ENCODE assay signal across 16 cellular contexts in genomic region chr5:616342-617039, GRCh38. TPM values are rescaled to one million over a fixed set of nuclear protein-coding genes. Genes with fewer than 3 reads are reported as not detected.
DNase-seq lines count a peak whose midpoint lies in the region; ATAC-seq, FAIRE-seq and TF ChIP-seq lines count a peak whose summit lies in the region.
"Had no signal": no experiment of that assay in that cellular context is flagged by ENCODE, and none has a peak within 500 bp of the region (broad histone marks: within the 10 kb centered on the region; RNA-seq: fewer than 3 reads in every experiment).

No MANE protein-coding gene starts in this region.

- peaks cover 8% of the 10 kb centered on the region for H3K9me3 Mint-ChIP-seq in activated naive CD8-positive, alpha-beta T cell treated with anti-CD3 and anti-CD28 coated beads for 36 hours
- H3K9me3 Mint-ChIP-seq in activated naive CD8-positive, alpha-beta T cell treated with anti-CD3 and anti-CD28 coated beads, Interleukin-2, amount 50 U/mL, for 24 hours = peaks cover 9% of the 10 kb centered on the region
- peaks cover 8% of the 10 kb centered on the region for H3K9me3 Mint-ChIP-seq in activated CD8-positive, alpha-beta T cell treated with anti-CD3 and anti-CD28 coated beads for 36 hours

- peak overlapping the region; percentile 6 for H3K4me3 Mint-ChIP-seq in activated naive CD8-positive, alpha-beta T cell treated with anti-CD3 and anti-CD28 coated beads for 36 hours
- no peak overlapping the region for H3K4me3 Mint-ChIP-seq in activated naive CD8-positive, alpha-beta T cell treated with anti-CD3 and anti-CD28 coated beads, Interleukin-2, amount 50 U/mL, for 24 hours
- H3K4me3 Mint-ChIP-seq in activated CD8-positive, alpha-beta T cell treated with anti-CD3 and anti-CD28 coated beads for 36 hours = no peak overlapping the region

- peaks cover 30% of the 10 kb centered on the region for H3K36me3 Mint-ChIP-seq in activated naive CD8-positive, alpha-beta T cell treated with anti-CD3 and anti-CD28 coated beads for 36 hours
- peaks cover 29% of the 10 kb centered on the region for H3K36me3 Mint-ChIP-seq in activated naive CD8-positive, alpha-beta T cell treated with anti-CD3 and anti-CD28 coated beads, Interleukin-2, amount 50 U/mL, for 24 hours (ENCODE audit: low read depth)
- H3K36me3 Mint-ChIP-seq in activated CD8-positive, alpha-beta T cell treated with anti-CD3 and anti-CD28 coated beads for 36 hours (ENCODE audit: low read depth) = peaks cover 44% of the 10 kb centered on the region

- TF ChIP-seq RAD21 in HepG2 (CRISPR knock-in tag; IDR thresholded peaks at IDR 0.05) = no peak

- TF ChIP-seq CTCF in activated CD8-positive, alpha-beta T cell treated with anti-CD3 and anti-CD28 coated beads for 36 hours (IDR thresholded peaks at IDR 0.05) = no peak
- peak; percentile 61 for TF ChIP-seq CTCF in HepG2 (CRISPR knock-in tag; IDR thresholded peaks at IDR 0.05)
- TF ChIP-seq CTCF in adrenal gland (IDR thresholded peaks at IDR 0.05) = no peak
- TF ChIP-seq CTCF in vagina (IDR thresholded peaks at IDR 0.05) = no peak

- H3K79me1 ChIP-seq in trophoblast cell (ENCODE audit: low read length) = peaks cover 6% of the 10 kb centered on the region

- H3K27me3 ChIP-seq in HepG2 (ENCODE audit: control insufficient read depth in 1 of 2, insufficient read depth in 2 of 2, low read length in 2 of 2) (no peaks in the 10 kb centered on the region), adrenal gland (no peaks in the 10 kb centered on the region), vagina (no peaks in the 10 kb centered on the region), trophoblast cell (ENCODE audit: insufficient read depth, low read length) (no peaks in the 10 kb centered on the region)
- H3K27me3 ChIP-seq: uterus had no signal

- no peaks in the 10 kb centered on the region for H4K20me1 ChIP-seq in HepG2 (ENCODE audit: insufficient read depth, low read length)

- CTCF ChIA-PET in activated CD8-positive, alpha-beta T cell treated with anti-CD3 and anti-CD28 coated beads for 36 hours (lab: Charles Lee) = no interaction called here
- CTCF ChIA-PET in HepG2 (lab: Yijun Ruan, JAX; ENCODE audit: low intra/inter-chr PET ratio, low total read pairs) = no interaction called here

- in situ Hi-C loops in HepG2 (cut with HindIII; ENCODE audit: extremely low pct_ligation_motif_present, low pct_unique_long_range_greater_than_20kb) = no loop called here

- FAIRE-seq in HepG2 (lab: Jason Lieb, UNC) = no peak
- FAIRE-seq: colon, islet of Langerhans had no signal

- H4K91ac ChIP-seq in trophoblast cell (ENCODE audit: low read depth, low read length) = no peak overlapping the region

- H3K27ac ChIP-seq in HepG2 (ENCODE audit: extremely low read length, insufficient read depth, low read length) (peak overlapping the region; percentile 23), caudate nucleus (ENCODE audit: low read depth, low read length) (no peak overlapping the region), adrenal gland (no peak overlapping the region), vagina (no peak overlapping the region), trophoblast cell (ENCODE audit: low read depth, low read length) (no peak overlapping the region)
- H3K27ac ChIP-seq: skin epidermis, uterus had no signal

- H3K4me3 ChIP-seq in HepG2 (replicated peaks in 1 of 3; ENCODE audit: insufficient read depth in 1 of 3, low read depth in 2 of 3, low read length in 3 of 3) (no peak overlapping the region), adrenal gland (no peak overlapping the region), vagina (no peak overlapping the region), trophoblast cell (ENCODE audit: low read depth, low read length) (no peak overlapping the region)
- H3K4me3 ChIP-seq: skin epidermis, uterus had no signal

- peaks cover 79% of the 10 kb centered on the region for H3K4me1 ChIP-seq in HepG2 (ENCODE audit: insufficient read depth, low read length)
- peaks cover 6% of the 10 kb centered on the region in 2 donors for H3K4me1 ChIP-seq in adrenal gland (replicated peaks in 1 of 2)
- H3K4me1 ChIP-seq in vagina = peaks cover 3% of the 10 kb centered on the region
- peaks cover 1 to 2% of the 10 kb centered on the region in 2 experiments for H3K4me1 ChIP-seq in trophoblast cell (ENCODE audit: control insufficient read depth in 1 of 2, insufficient read depth in 2 of 2, low read length in 2 of 2)
- H3K4me1 ChIP-seq: uterus had no signal

- no peaks in the 10 kb centered on the region for H3K27me3 Mint-ChIP-seq in activated naive CD8-positive, alpha-beta T cell treated with anti-CD3 and anti-CD28 coated beads for 36 hours
- no peaks in the 10 kb centered on the region for H3K27me3 Mint-ChIP-seq in activated naive CD8-positive, alpha-beta T cell treated with anti-CD3 and anti-CD28 coated beads, Interleukin-2, amount 50 U/mL, for 24 hours
- H3K27me3 Mint-ChIP-seq in activated CD8-positive, alpha-beta T cell treated with anti-CD3 and anti-CD28 coated beads for 36 hours = no peaks in the 10 kb centered on the region
- H3K27me3 Mint-ChIP-seq: IgD-negative memory B cell, naive B cell had no signal

- TF ChIP-seq POLR2A in HepG2 (IDR thresholded peaks at IDR 0.05; ENCODE audit: insufficient read depth in 1 of 2, low read depth in 2 of 2, low read length in 2 of 2) = no peak
- no peak for TF ChIP-seq POLR2A in adrenal gland (IDR thresholded peaks at IDR 0.05)
- TF ChIP-seq POLR2A in vagina (IDR thresholded peaks at IDR 0.05) = no peak

- intact Hi-C loops in activated CD8-positive, alpha-beta T cell treated with anti-CD3 and anti-CD28 coated beads for 36 hours (cut with micrococcal nuclease) = loop anchor here (10.0 kb wide), 1 partner anchor 162 kb away; no protein-coding TSS in a partner anchor
- intact Hi-C loops in HepG2 (cut with micrococcal nuclease; ENCODE audit: unreplicated experiment) (loop anchor here (10.0 kb wide), 1 partner anchor 82 kb away; no protein-coding TSS in a partner anchor), adrenal gland (cut with DNase I) (no loop called here), vagina (cut with DNase I) (no loop called here)

- 85% methylated on average over 12 of the region's 13 CpGs for WGBS in HepG2 (ENCODE audit: low lambda C conversion rate)
- 71 to 86% (median 85%) methylated on average over 13 of the region's 13 CpGs for WGBS in adrenal gland, 4 donors
- WGBS in trophoblast cell (ENCODE audit: extremely low coverage, insufficient coverage, insufficient read length) = 100% methylated on average over 1 of the region's 13 CpGs

- H3K36me3 ChIP-seq in HepG2 (replicated peaks in 1 of 2; ENCODE audit: control insufficient read depth in 1 of 2, insufficient read depth in 2 of 2, low read length in 2 of 2) (peaks cover 11 to 38% of the 10 kb centered on the region in 2 experiments; a peak in 4 of 5 replicates), adrenal gland (replicated peaks in 1 of 2) (peaks cover 0 to 15% of the 10 kb centered on the region in 2 donors), vagina (peaks cover 0 to 26% of the 10 kb centered on the region in 2 donors), trophoblast cell (ENCODE audit: control insufficient read depth in 1 of 2, insufficient read depth in 2 of 2, low read length in 2 of 2) (peaks cover 27 to 31% of the 10 kb centered on the region in 2 experiments)
- H3K36me3 ChIP-seq: uterus had no signal

- no peak overlapping the region for H2BK12ac ChIP-seq in trophoblast cell (ENCODE audit: low read length)

- peaks cover 51% of the 10 kb centered on the region for H3K79me2 ChIP-seq in HepG2 (ENCODE audit: insufficient read depth, low read length)
- peaks cover 5% of the 10 kb centered on the region for H3K79me2 ChIP-seq in trophoblast cell (ENCODE audit: control insufficient read depth, insufficient read depth, low read length, poor library complexity)

- H3K4me1 Mint-ChIP-seq in activated naive CD8-positive, alpha-beta T cell treated with anti-CD3 and anti-CD28 coated beads for 36 hours = peaks cover 27% of the 10 kb centered on the region
- H3K4me1 Mint-ChIP-seq in activated naive CD8-positive, alpha-beta T cell treated with anti-CD3 and anti-CD28 coated beads, Interleukin-2, amount 50 U/mL, for 24 hours = peaks cover 28% of the 10 kb centered on the region
- peaks cover 30% of the 10 kb centered on the region for H3K4me1 Mint-ChIP-seq in activated CD8-positive, alpha-beta T cell treated with anti-CD3 and anti-CD28 coated beads for 36 hours (ENCODE audit: low read depth)

- POLR2A ChIA-PET in activated CD8-positive, alpha-beta T cell treated with anti-CD3 and anti-CD28 coated beads for 36 hours (lab: Charles Lee) = no interaction called here
- POLR2A ChIA-PET in HepG2 (lab: Yijun Ruan, JAX) = no interaction called here

- H3K4me2 ChIP-seq in HepG2 (ENCODE audit: low read depth, low read length) (no peak overlapping the region), trophoblast cell (ENCODE audit: low read length) (no peak overlapping the region)

- H2AK5ac ChIP-seq in trophoblast cell (ENCODE audit: low read length) = no peak overlapping the region

- no peak overlapping the region for H3K27ac Mint-ChIP-seq in activated naive CD8-positive, alpha-beta T cell treated with anti-CD3 and anti-CD28 coated beads for 36 hours
- H3K27ac Mint-ChIP-seq in activated naive CD8-positive, alpha-beta T cell treated with anti-CD3 and anti-CD28 coated beads, Interleukin-2, amount 50 U/mL, for 24 hours = no peak overlapping the region
- no peak overlapping the region for H3K27ac Mint-ChIP-seq in activated CD8-positive, alpha-beta T cell treated with anti-CD3 and anti-CD28 coated beads for 36 hours

- ATAC-seq in activated naive CD8-positive, alpha-beta T cell treated with anti-CD3 and anti-CD28 coated beads, Interleukin-2, amount 50 U/mL, for 24 hours = no peak
- ATAC-seq in activated CD8-positive, alpha-beta T cell treated with anti-CD3 and anti-CD28 coated beads for 36 hours = no peak
- ATAC-seq in HepG2 = peak; percentile 18; the same call in 2 of the 3 replicates
- ATAC-seq: Right ventricle myocardium inferior had no signal

- no peak overlapping the region for H4K12ac ChIP-seq in trophoblast cell (ENCODE audit: low read depth, low read length)

- no peak overlapping the region for H3K14ac ChIP-seq in trophoblast cell (ENCODE audit: low read length)

- H2AFZ ChIP-seq in HepG2 (ENCODE audit: low read length) (no peak overlapping the region), trophoblast cell (ENCODE audit: insufficient read depth, low read length, poor library complexity) (no peak overlapping the region)

- H3K9me3 ChIP-seq in HepG2 (ENCODE audit: low read length) (no peaks in the 10 kb centered on the region), adrenal gland (replicated peaks in 1 of 3) (no peaks in the 10 kb centered on the region), vagina (no peaks in the 10 kb centered on the region), trophoblast cell (ENCODE audit: insufficient read depth, low read depth, low read length) (peaks cover 4% of the 10 kb centered on the region)
- H3K9me3 ChIP-seq: uterus had no signal

- TF ChIP-seq EP300 in HepG2 (IDR thresholded peaks at IDR 0.05; ENCODE audit: low read depth in 2 of 2, low read length in 2 of 2) (no peak), HepG2 (CRISPR knock-in tag; IDR thresholded peaks at IDR 0.05; ENCODE audit: borderline replicate concordance) (no peak)

- no peak overlapping the region for H4K8ac ChIP-seq in trophoblast cell (ENCODE audit: low read depth, low read length)

- H3K9ac ChIP-seq in HepG2 (ENCODE audit: insufficient read depth, low read depth, low read length) (no peak overlapping the region), trophoblast cell (ENCODE audit: low read length) (no peak overlapping the region)

- H3K4ac ChIP-seq in trophoblast cell (ENCODE audit: low read depth, low read length) = no peak overlapping the region

- no peak overlapping the region for H2BK120ac ChIP-seq in trophoblast cell (ENCODE audit: insufficient read depth, low read length, poor library complexity)

- BruUV-seq in HepG2 (replicated peaks; lab: Mats Ljungman, UMichigan) = no TSS peak

- no peak overlapping the region for H3K18ac ChIP-seq in trophoblast cell (ENCODE audit: low read length)

- H3K23ac ChIP-seq in trophoblast cell (ENCODE audit: low read length) = no peak overlapping the region

- no peak for DNase-seq in activated naive CD8-positive, alpha-beta T cell treated with anti-CD3 and anti-CD28 coated beads for 36 hours
- DNase-seq in activated naive CD8-positive, alpha-beta T cell treated with anti-CD3 and anti-CD28 coated beads, Interleukin-2, amount 50 U/mL, for 24 hours = no peak
- peak; percentile 20 for DNase-seq in activated CD8-positive, alpha-beta T cell treated with anti-CD3 and anti-CD28 coated beads for 36 hours
- DNase-seq in HepG2 (ENCODE audit: low spot score) (no peak), caudate nucleus (lab: John Stamatoyannopoulos, UW) (no peak), adrenal gland (no peak), vagina (ENCODE audit: extremely low spot score in 2 of 2) (no peak), trophoblast cell (no peak)
- DNase-seq: activated effector memory CD4-positive, alpha-beta T cell treated with Interleukin-2 at 50 U/mL for 16 hours; naive B cell had no signal

- H2BK5ac ChIP-seq in trophoblast cell (ENCODE audit: low read depth, low read length, poor library complexity) = no peak overlapping the region

RNA-seq across cellular contexts. Expression of gene CEP72, which starts 4.4 kb away (rescaled TPM):
- 10 to 100 TPM; 21.9 to 23.8 TPM for total RNA-seq in activated naive CD8-positive, alpha-beta T cell treated with anti-CD3 and anti-CD28 coated beads for 36 hours
- total RNA-seq in activated CD8-positive, alpha-beta T cell treated with anti-CD3 and anti-CD28 coated beads for 36 hours = 10 to 100 TPM; 27.0 to 28.9 TPM
- total RNA-seq in HepG2 (2016; rRNA removed; fragmentation: Illumina TruSeq; extraction: Trizol) (8.1 and 9.4 TPM in 2 replicates), adrenal gland (1 to 10 TPM in 7 of 8 donors, under 1 TPM in 1; 0.36 to 7.8 (median 2.9) TPM), vagina (20.1 TPM)
- 11.3 and 14.4 TPM in 2 replicates for total RNA-seq in HepG2 (2016; cell fraction: cytosol; rRNA removed; fragmentation: Illumina TruSeq; extraction: Trizol; ENCODE audit: low read depth)
- total RNA-seq in HepG2 (2016; cell fraction: insoluble cytoplasmic fraction; rRNA removed; fragmentation: Illumina TruSeq; extraction: Trizol) = 6.5 and 9.1 TPM in 2 replicates
- total RNA-seq in HepG2 (2016; cell fraction: membrane; rRNA removed; fragmentation: Illumina TruSeq; extraction: Trizol) = 6.6 and 7.9 TPM in 2 replicates
- 11.4 and 12.2 TPM in 2 replicates for total RNA-seq in HepG2 (2016; cell fraction: nucleus; rRNA removed; fragmentation: Illumina TruSeq; extraction: Trizol)
- polyA plus RNA-seq in HepG2 (2011; rRNA removed) (3.4 and 4.4 TPM in 2 replicates), adrenal gland (1 to 10 TPM in 2 of 3 donors, under 1 TPM in 1; 0.88 to 5.9 (median 2.1) TPM)
- 1.9 and 3.9 TPM in 2 replicates for polyA plus RNA-seq in HepG2 (2011; cell fraction: cytosol; rRNA removed)
- 8.5 and 11.6 TPM in 2 replicates for polyA plus RNA-seq in HepG2 (2011; cell fraction: nucleus; rRNA removed)
- polyA plus RNA-seq in HepG2 (2012) = 1.8 and 3.2 TPM in 2 replicates
- 0.64 and 0.84 TPM in 2 replicates for polyA plus RNA-seq in HepG2 (2016; cell fraction: cytosol; fragmentation: Illumina TruSeq; extraction: Trizol; ENCODE audit: low read depth)
- polyA plus RNA-seq in HepG2 (2016; cell fraction: insoluble cytoplasmic fraction; fragmentation: Illumina TruSeq; extraction: Trizol; ENCODE audit: low read depth) = 6.3 and 7.6 TPM in 2 replicates
- polyA plus RNA-seq in HepG2 (2016; cell fraction: membrane; fragmentation: Illumina TruSeq; extraction: Trizol; ENCODE audit: low read depth) = 1.9 and 2.0 TPM in 2 replicates
- 17.4 and 20.5 TPM in 2 replicates for polyA plus RNA-seq in HepG2 (2016; cell fraction: nucleus; fragmentation: Illumina TruSeq; extraction: Trizol; ENCODE audit: insufficient read depth, low read depth)
- polyA minus RNA-seq in HepG2 (2011; rRNA and poly(A)+ RNA removed; ENCODE audit: low replicate concordance) = 15.4 and 136 TPM in 2 replicates
- polyA minus RNA-seq in HepG2 (2011; cell fraction: cytosol; rRNA and poly(A)+ RNA removed) = 3.4 and 4.0 TPM in 2 replicates
- 13.1 and 17.0 TPM in 2 replicates for polyA minus RNA-seq in HepG2 (2011; cell fraction: nucleus; rRNA and poly(A)+ RNA removed)
- 6.8 and 7.2 TPM in 2 replicates for polyA plus RNA-seq in trophoblast cell (2013)

Comparison
In these comparisons a context has a peak if more than half of its experiments do, and no peak if none do; other contexts are left out.
1. intact Hi-C loops: an anchor here in activated CD8-positive, alpha-beta T cell treated with anti-CD3 and anti-CD28 coated beads for 36 hours (10.0 kb wide) and HepG2 (10.0 kb wide); none called in adrenal gland and vagina.